Comparison of ENCODE assay signal across 1 cellular context in genomic region chr11:10861799-10862198, GRCh38.
TF ChIP-seq lines count a peak whose summit lies in the region.

No MANE protein-coding gene starts in this region.

TF ChIP-seq in K562, 482 proteins besides CTCF, POLR2A, EP300 and RAD21:
- TF ChIP-seq REST (CRISPR knock-in tag; IDR thresholded peaks at IDR 0.05; ENCODE audit: low read depth) (no peak), ZNF121 (CRISPR knock-in tag; conservative IDR thresholded peaks at IDR 0.05) (peak; percentile 61)
